27 cellular contexts compared by ENCODE assay signal in the genomic region with DNA sequence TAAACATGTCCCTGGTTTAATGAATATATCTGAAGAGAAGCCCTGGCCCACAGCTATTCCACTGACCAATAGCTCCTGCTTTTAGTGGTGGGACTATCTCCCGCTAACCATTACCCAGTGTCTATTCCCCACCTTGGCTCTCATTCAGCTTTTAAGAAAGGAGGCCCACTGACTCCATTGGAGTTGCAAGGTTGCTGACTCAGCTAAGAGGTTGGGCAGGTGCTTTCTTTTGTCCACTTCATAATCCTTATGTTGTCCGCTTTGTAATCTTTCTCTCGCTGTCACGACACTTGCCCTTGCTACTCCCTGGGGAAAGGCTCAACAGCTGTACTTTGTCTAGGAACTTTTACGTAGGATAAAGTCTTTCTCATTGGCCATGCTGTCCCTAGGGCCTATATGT.
"Had no signal": no experiment of that assay in that cellular context is flagged by ENCODE, and none has a peak within 500 bp of the region (broad histone marks: within the 10 kb centered on the region; RNA-seq: fewer than 3 reads in every experiment).

No MANE protein-coding gene starts in this region.

- H3K4me1 ChIP-seq: esophagus squamous epithelium, gastrocnemius medialis, left lung, lower lobe of right lung had no signal

- FAIRE-seq: colon, islet of Langerhans, keratinocyte had no signal

- H3K4me1 Mint-ChIP-seq: naive B cell had no signal

- DNase-seq: dermis blood vessel endothelial cell; dorsolateral prefrontal cortex; effector CD4-positive, alpha-beta T cell; effector memory CD4-positive, alpha-beta T cell; erythroblast; esophagus squamous epithelium; foreskin fibroblast; foreskin melanocyte; gastrocnemius medialis; glutamatergic neuron; head of caudate nucleus; heart right ventricle; hippocampal formation; left cardiac atrium; left lung; left ventricle myocardium superior; lower lobe of right lung; mesenchymal stem cell; mucosa of descending colon; naive B cell had no signal

- H3K36me3 ChIP-seq: esophagus squamous epithelium, gastrocnemius medialis, heart right ventricle, left lung, lower lobe of right lung had no signal

- H3K27ac Mint-ChIP-seq: mesothelial cell of epicardium, naive B cell had no signal

- H3K9me3 ChIP-seq: gastrocnemius medialis had no signal

- H3K4me3 Mint-ChIP-seq: mesothelial cell of epicardium, naive B cell had no signal

- H3K27ac ChIP-seq: coronary artery, dorsolateral prefrontal cortex, epithelial cell of prostate, esophagus squamous epithelium, gastrocnemius medialis, heart right ventricle, left lung, lower lobe of right lung had no signal

- H3K27me3 ChIP-seq: dorsolateral prefrontal cortex, esophagus squamous epithelium, gastrocnemius medialis, heart right ventricle, left lung had no signal

- H3K4me3 ChIP-seq: coronary artery, dorsolateral prefrontal cortex, esophagus squamous epithelium, gastrocnemius medialis, heart right ventricle, left lung, lower lobe of right lung, mucosa of descending colon had no signal

- ATAC-seq: esophagus mucosa, gastrocnemius medialis, heart right ventricle, left cardiac atrium, left lung, left ventricle myocardium superior, lower lobe of right lung, mucosa of descending colon had no signal
